10 cellular contexts compared by ENCODE assay signal in the genomic region with DNA sequence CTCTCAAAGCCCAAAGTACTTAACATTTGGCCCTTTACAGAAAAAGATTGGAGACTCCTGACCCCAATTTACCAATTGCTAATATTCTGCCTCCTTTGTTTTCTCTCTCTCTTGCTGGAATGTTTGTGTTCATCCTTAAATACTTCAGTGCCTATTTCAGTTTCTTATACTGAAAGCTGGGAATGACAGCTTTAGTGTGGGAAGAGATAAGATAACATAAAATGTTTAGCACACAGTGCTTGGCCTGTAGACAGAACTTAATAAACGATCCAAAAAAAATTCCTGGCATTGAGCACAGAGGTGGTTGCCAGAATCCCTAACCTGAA. TPM values are rescaled to one million over a fixed set of nuclear protein-coding genes. Genes with fewer than 3 reads are reported as not detected.
DNase-seq lines count a peak whose midpoint lies in the region; ATAC-seq, FAIRE-seq and TF ChIP-seq lines count a peak whose summit lies in the region.
"Had no signal": no experiment of that assay in that cellular context is flagged by ENCODE, and none has a peak within 500 bp of the region (broad histone marks: within the 10 kb centered on the region; RNA-seq: fewer than 3 reads in every experiment).

No MANE protein-coding gene starts in this region.

- intact Hi-C loops in K562 (cut with micrococcal nuclease): loop anchor here (5.0 kb wide), 1 partner anchor 35 kb away; no protein-coding TSS in a partner anchor

- H3K4me1 ChIP-seq in K562 (replicated peaks in 1 of 2; ENCODE audit: control insufficient read depth in 2 of 2, insufficient read depth in 2 of 2, low read length in 2 of 2) (peaks cover 53% of the 10 kb centered on the region in 2 experiments), hepatocyte (ENCODE audit: insufficient read depth) (peaks cover 35% of the 10 kb centered on the region)

- no peak for ATAC-seq in K562
- ATAC-seq in GM21360 (IDR thresholded peaks at IDR 0.05; ENCODE audit: unreplicated experiment): no peak
- no peak for ATAC-seq in HG03342 (IDR thresholded peaks at IDR 0.05; ENCODE audit: unreplicated experiment)

- WGBS in K562 (ENCODE audit: insufficient coverage, low coverage, missing lambda C conversion rate): 0% methylated on average over 1 of the region's 1 CpG
- 26% methylated on average over 1 of the region's 1 CpG for WGBS in hepatocyte (ENCODE audit: low lambda C conversion rate, missing lambda C conversion rate)

- POLR2A ChIA-PET in K562 (lab: Yijun Ruan, JAX): interaction anchor here (0.7 to 1.6 kb wide), 6 partner anchors 9 to 1648 kb away, joined by 3 read pairs; no protein-coding TSS in a partner anchor

- no peaks in the 10 kb centered on the region for H3K9me3 Mint-ChIP-seq in HFFc6

- DNase-seq in HFFc6: no peak
- DNase-seq in K562 (ENCODE audit: extremely low read depth in 1 of 4, low spot score in 3 of 4): no peak
- DNase-seq in hepatocyte (ENCODE audit: low spot score): no peak
- DNase-seq in GOT3 (lab: John Stamatoyannopoulos, UW): no peak
- DNase-seq in NCI-H1092 treated with DMSO at 0.1 percent for 48 hours (lab: John Stamatoyannopoulos, UW): no peak
- DNase-seq: activated CD4-positive, CD25-positive, alpha-beta regulatory T cell; NCI-H82 had no signal

- TF ChIP-seq EP300 in K562 (IDR thresholded peaks at IDR 0.05; ENCODE audit: low read length): no peak

- no peaks in the 10 kb centered on the region for H3K36me3 Mint-ChIP-seq in HFFc6 (ENCODE audit: low read depth)

- H3K9me2 ChIP-seq in hepatocyte (replicated peaks; ENCODE audit: insufficient read depth): no peaks in the 10 kb centered on the region

- no peak for TF ChIP-seq RAD21 in K562 (CRISPR knock-in tag; conservative IDR thresholded peaks at IDR 0.05 in 1 of 2, IDR thresholded peaks at IDR 0.05 in 1 of 2)

- H3K27ac Mint-ChIP-seq in HFFc6: peak overlapping the region; percentile 98

- H3K4me2 ChIP-seq in K562 (ENCODE audit: insufficient read depth, low read length): peak overlapping the region; percentile 42; the same call in 1 of the 2 replicates
- peak overlapping the region; percentile 62 for H3K4me2 ChIP-seq in hepatocyte

- no peaks in the 10 kb centered on the region for H3K9me1 ChIP-seq in K562 (ENCODE audit: control insufficient read depth, insufficient read depth, low read length)

- CTCF ChIA-PET in K562 (lab: Yijun Ruan, JAX; ENCODE audit: low intra/inter-chr PET ratio): no interaction called here

- peak overlapping the region; percentile 53 to 79; a peak in 3 of 4 replicates for H3K9ac ChIP-seq in K562 (ENCODE audit: insufficient read depth in 1 of 2, low read depth in 2 of 2, low read length in 2 of 2)

- no peaks in the 10 kb centered on the region for H3K27me3 ChIP-seq in K562 (ENCODE audit: control insufficient read depth in 2 of 2, insufficient read depth in 2 of 2, low read length in 2 of 2)
- no peaks in the 10 kb centered on the region for H3K27me3 ChIP-seq in hepatocyte

- TF ChIP-seq CTCF in HFFc6 (IDR thresholded peaks at IDR 0.05) (no peak), K562 (IDR thresholded peaks at IDR 0.05 in 2 of 3, conservative IDR thresholded peaks at IDR 0.05 in 1 of 3; ENCODE audit: insufficient read depth in 2 of 3, low read depth in 1 of 3, low read length in 3 of 3) (no peak), hepatocyte (IDR thresholded peaks at IDR 0.05; ENCODE audit: poor library complexity) (no peak)

- peaks cover 2% of the 10 kb centered on the region; the same call in 1 of the 2 replicates for H3K27me3 Mint-ChIP-seq in HFFc6 (ENCODE audit: insufficient read depth)

- in situ Hi-C loops in K562 (cut with MboI): no loop called here

- H3K4me3 ChIP-seq in K562 (no peak overlapping the region), hepatocyte (no peak overlapping the region), skin epidermis (no peak overlapping the region)

- BruUV-seq in K562 (replicated peaks; lab: Mats Ljungman, UMichigan): no TSS peak

- H3K4me3 Mint-ChIP-seq in HFFc6: peak overlapping the region; percentile 87

- peaks cover 48% of the 10 kb centered on the region for H3K4me1 Mint-ChIP-seq in HFFc6 (ENCODE audit: low read depth)

- no peak for TF ChIP-seq POLR2A in K562 (conservative IDR thresholded peaks at IDR 0.05)

- H3K79me2 ChIP-seq in K562 (ENCODE audit: control insufficient read depth, insufficient read depth, low read length) (peaks cover 19% of the 10 kb centered on the region), hepatocyte (no peaks in the 10 kb centered on the region)

- H4K20me1 ChIP-seq in K562 (replicated peaks; ENCODE audit: control insufficient read depth, insufficient read depth, low read length) (no peaks in the 10 kb centered on the region; the same call in 1 of the 2 replicates), hepatocyte (ENCODE audit: insufficient read depth, poor library complexity, severe bottlenecking) (no peaks in the 10 kb centered on the region)

- peak overlapping the region; percentile 48 for H2AFZ ChIP-seq in K562 (ENCODE audit: low read depth, low read length)
- no peak overlapping the region for H2AFZ ChIP-seq in hepatocyte

- H3K9me3 ChIP-seq in K562 (replicated peaks; ENCODE audit: control insufficient read depth, insufficient read depth, low read depth, low read length) (no peaks in the 10 kb centered on the region), hepatocyte (ENCODE audit: low read depth) (no peaks in the 10 kb centered on the region)

- H3K36me3 ChIP-seq in K562 (ENCODE audit: control insufficient read depth, insufficient read depth, low read length): peaks cover 3% of the 10 kb centered on the region; the same call in 1 of the 3 replicates
- no peaks in the 10 kb centered on the region for H3K36me3 ChIP-seq in hepatocyte (replicated peaks; ENCODE audit: insufficient read depth, low read depth)

- no peak for FAIRE-seq in K562 (lab: Jason Lieb, UNC)

- H3K27ac ChIP-seq in K562 (ENCODE audit: extremely low read depth, low read depth, low read length) (peak overlapping the region; percentile 63; the same call in 2 of the 3 replicates), hepatocyte (peak overlapping the region; percentile 79), skin epidermis (peak overlapping the region in 20 of 21 experiments; percentile 47 to 95 (median 86))

RNA-seq across cellular contexts. Expression of gene PLEKHF1, which starts 3.0 kb away (rescaled TPM):
- total RNA-seq in HFFc6 (2021; fragmentation: NEBNext Ultra II Directional; extraction: Animal tissue kit (Norgen Biotek cat#: 25700)): 1 to 10 TPM; 1.4 to 2.8 (median 2.6) TPM
- 3.5 and 12.3 TPM in 2 replicates for total RNA-seq in K562 (2011; cell fraction: chromatin; rRNA removed; ENCODE audit: low replicate concordance)
- total RNA-seq in K562 (2011; cell fraction: nucleolus; rRNA removed): 17.3 and 17.5 TPM in 2 replicates
- 7.9 and 9.0 TPM in 2 replicates for total RNA-seq in K562 (2011; cell fraction: nucleoplasm; rRNA removed)
- total RNA-seq in K562 (2014; rRNA removed) (13.4 and 18.5 TPM in 2 replicates), K562 (2014; rRNA removed; fragmentation: Illumina TruSeq; extraction: Trizol) (1.2 TPM in 2 replicates), K562 (2015; rRNA removed; fragmentation: Illumina TruSeq; extraction: Trizol) (5.0 and 5.6 TPM in 2 replicates), K562 (2021) (12.7 and 15.1 TPM in 2 replicates), hepatocyte (2.7 TPM in 2 replicates)
- polyA plus RNA-seq in K562 (2011; rRNA removed) (2.9 and 5.2 TPM in 2 replicates), K562 (2014; fragmentation: Illumina TruSeq; extraction: Trizol) (2.3 and 4.6 TPM in 2 replicates), K562 (2014; fragmentation: Nextera tagmentation; extraction: Ambion mirVana) (under 1 TPM in 1 of 2 experiments, not detected in 1; 0.07 TPM), K562 (2014; rRNA removed) (11.0 and 12.0 TPM in 2 replicates), hepatocyte (2.4 and 5.8 TPM in 2 replicates)
- polyA plus RNA-seq in K562 (2011; cell fraction: cytosol; rRNA removed): 6.8 and 18.1 TPM in 2 replicates
- polyA plus RNA-seq in K562 (2011; cell fraction: nucleus; rRNA removed): 5.6 and 9.4 TPM in 2 replicates
- 9.9 and 29.3 TPM in 2 replicates for polyA plus RNA-seq in K562 (2012)
- polyA minus RNA-seq in K562 (2011; rRNA and poly(A)+ RNA removed): 1.9 and 2.0 TPM in 2 replicates
- 5.2 and 6.2 TPM in 2 replicates for polyA minus RNA-seq in K562 (2011; cell fraction: cytosol; rRNA and poly(A)+ RNA removed)
- polyA minus RNA-seq in K562 (2011; cell fraction: nucleus; rRNA and poly(A)+ RNA removed): 6.5 and 7.6 TPM in 2 replicates

RNA-seq across cellular contexts. Expression of gene C19orf12, which starts 52.8 kb away (rescaled TPM):
- total RNA-seq in HFFc6 (2021; fragmentation: NEBNext Ultra II Directional; extraction: Animal tissue kit (Norgen Biotek cat#: 25700)): 10 to 100 TPM; 23.3 to 32.7 (median 24.7) TPM
- total RNA-seq in K562 (2011; cell fraction: chromatin; rRNA removed; ENCODE audit: low replicate concordance): 15.4 and 23.3 TPM in 2 replicates
- total RNA-seq in K562 (2011; cell fraction: nucleolus; rRNA removed): 12.6 and 12.8 TPM in 2 replicates
- 14.1 and 15.2 TPM in 2 replicates for total RNA-seq in K562 (2011; cell fraction: nucleoplasm; rRNA removed)
- 10.2 and 13.1 TPM in 2 replicates for total RNA-seq in K562 (2014; rRNA removed)
- total RNA-seq in K562 (2014; rRNA removed; fragmentation: Illumina TruSeq; extraction: Trizol): 6.8 TPM in 2 replicates
- 10.1 and 11.3 TPM in 2 replicates for total RNA-seq in K562 (2015; rRNA removed; fragmentation: Illumina TruSeq; extraction: Trizol)
- 11.7 and 14.5 TPM in 2 replicates for total RNA-seq in K562 (2021)
- 10.3 and 12.9 TPM in 2 replicates for polyA plus RNA-seq in K562 (2011; rRNA removed)
- 9.3 and 14.0 TPM in 2 replicates for polyA plus RNA-seq in K562 (2011; cell fraction: cytosol; rRNA removed)
- 11.9 and 16.5 TPM in 2 replicates for polyA plus RNA-seq in K562 (2011; cell fraction: nucleus; rRNA removed)
- polyA plus RNA-seq in K562 (2012): 11.1 and 15.6 TPM in 2 replicates
- 9.8 and 11.4 TPM in 2 replicates for polyA plus RNA-seq in K562 (2014; fragmentation: Illumina TruSeq; extraction: Trizol)
- 1 to 10 TPM; 1.9 to 2.8 TPM for polyA plus RNA-seq in K562 (2014; fragmentation: Nextera tagmentation; extraction: Ambion mirVana)
- polyA plus RNA-seq in K562 (2014; rRNA removed): 13.1 and 16.5 TPM in 2 replicates
- 3.7 and 4.0 TPM in 2 replicates for polyA minus RNA-seq in K562 (2011; rRNA and poly(A)+ RNA removed)
- polyA minus RNA-seq in K562 (2011; cell fraction: cytosol; rRNA and poly(A)+ RNA removed): 2.9 and 4.1 TPM in 2 replicates
- 3.2 and 3.6 TPM in 2 replicates for polyA minus RNA-seq in K562 (2011; cell fraction: nucleus; rRNA and poly(A)+ RNA removed)
- total RNA-seq in hepatocyte: 52.1 and 57.2 TPM in 2 replicates
- polyA plus RNA-seq in hepatocyte: 39.5 and 41.5 TPM in 2 replicates

RNA-seq across cellular contexts. Expression of gene POP4, which starts 56.2 kb away (rescaled TPM):
- 100 to 1,000 TPM in 2 of 6 experiments, 10 to 100 TPM in 4; 73.9 to 104 (median 88.8) TPM for total RNA-seq in HFFc6 (2021; fragmentation: NEBNext Ultra II Directional; extraction: Animal tissue kit (Norgen Biotek cat#: 25700))
- total RNA-seq in K562 (2011; cell fraction: chromatin; rRNA removed; ENCODE audit: low replicate concordance): 71.1 and 129 TPM in 2 replicates
- total RNA-seq in K562 (2011; cell fraction: nucleolus; rRNA removed): 77.1 and 97.6 TPM in 2 replicates
- total RNA-seq in K562 (2011; cell fraction: nucleoplasm; rRNA removed): 95.7 and 96.5 TPM in 2 replicates
- total RNA-seq in K562 (2014; rRNA removed) (95.5 and 113 TPM in 2 replicates), K562 (2014; rRNA removed; fragmentation: Illumina TruSeq; extraction: Trizol) (110 TPM in 2 replicates), K562 (2015; rRNA removed; fragmentation: Illumina TruSeq; extraction: Trizol) (108 and 113 TPM in 2 replicates), K562 (2021) (86.1 and 92.6 TPM in 2 replicates), hepatocyte (68.9 and 69.5 TPM in 2 replicates)
- polyA plus RNA-seq in K562 (2011; rRNA removed) (86.1 and 99.0 TPM in 2 replicates), K562 (2014; fragmentation: Illumina TruSeq; extraction: Trizol) (98.2 and 111 TPM in 2 replicates), K562 (2014; fragmentation: Nextera tagmentation; extraction: Ambion mirVana) (10 to 100 TPM; 42.1 to 59.6 TPM), K562 (2014; rRNA removed) (99.3 and 128 TPM in 2 replicates), hepatocyte (91.8 and 111 TPM in 2 replicates)
- 61.1 and 61.7 TPM in 2 replicates for polyA plus RNA-seq in K562 (2011; cell fraction: cytosol; rRNA removed)
- 106 and 126 TPM in 2 replicates for polyA plus RNA-seq in K562 (2011; cell fraction: nucleus; rRNA removed)
- 56.6 and 69.1 TPM in 2 replicates for polyA plus RNA-seq in K562 (2012)
- polyA minus RNA-seq in K562 (2011; rRNA and poly(A)+ RNA removed): 86.3 and 90.5 TPM in 2 replicates
- 26.8 and 34.8 TPM in 2 replicates for polyA minus RNA-seq in K562 (2011; cell fraction: cytosol; rRNA and poly(A)+ RNA removed)
- 62.5 and 81.8 TPM in 2 replicates for polyA minus RNA-seq in K562 (2011; cell fraction: nucleus; rRNA and poly(A)+ RNA removed)
